ENCODE assay signal across 18 cellular contexts in the genomic region with DNA sequence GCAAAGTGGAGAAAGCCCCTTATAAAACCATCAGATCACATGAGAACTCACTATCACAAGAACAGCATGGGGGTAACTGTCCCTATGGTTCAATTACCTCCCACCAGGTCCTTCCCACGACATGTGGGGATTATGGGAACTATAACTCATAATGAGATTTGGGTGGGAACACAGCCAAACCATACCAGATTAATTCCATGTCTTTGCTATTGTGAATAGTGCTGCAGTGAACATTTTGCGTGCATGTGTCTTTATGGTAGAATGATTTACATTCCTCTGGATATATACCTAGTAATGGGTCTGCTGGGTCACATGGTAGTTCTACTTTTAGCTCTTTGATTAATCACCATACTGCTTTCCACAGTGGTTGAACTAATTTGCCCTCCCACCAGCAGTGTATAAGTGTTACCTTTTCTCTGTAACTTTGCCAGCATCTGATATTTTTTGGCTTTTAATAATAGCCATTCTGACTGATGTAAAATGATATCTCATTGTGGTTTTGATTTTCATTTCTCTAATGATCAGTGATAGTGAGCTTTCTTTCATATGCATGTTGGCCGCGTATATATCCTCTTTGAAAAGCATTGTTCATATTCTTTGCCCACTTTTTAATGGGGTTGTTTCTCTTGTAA. TPM values are rescaled to one million over a fixed set of nuclear protein-coding genes. Genes with fewer than 3 reads are reported as not detected.
A peak's percentile ranks its signal among the peaks of the same experiment; 100 is the strongest.
DNase-seq lines count a peak whose midpoint lies in the region; ATAC-seq and TF ChIP-seq lines count a peak whose summit lies in the region.
"Had no signal": no experiment of that assay in that cellular context is flagged by ENCODE, and none has a peak within 500 bp of the region (broad histone marks: within the 10 kb centered on the region; RNA-seq: fewer than 3 reads in every experiment).

No MANE protein-coding gene starts in this region.

- H3K27me3 ChIP-seq in A673 (replicated peaks; ENCODE audit: insufficient read depth, low read depth, low read length, poor library complexity): no peaks in the 10 kb centered on the region
- H3K27me3 ChIP-seq: BE2C, SJCRH30 had no signal

- DNase-seq in A673 (ENCODE audit: low spot score) (peak; percentile 53), ELR (ENCODE audit: low read depth) (peak; percentile 22), fibroblast of mammary gland (ENCODE audit: low read depth) (peak; percentile 36), A172 (ENCODE audit: low spot score) (no peak), NCI-H1092 (lab: John Stamatoyannopoulos, UW) (no peak)
- DNase-seq: 8988T, BE2C, HFFc6, MM.1S, NCI-H1048, NCI-H1436 treated with DMSO at 0.1 percent for 48 hours, NCI-H1930, NCI-H524 treated with DMSO at 0.1 percent for 48 hours, OCI-M1, SJCRH30 had no signal

- no peak overlapping the region for H3K27ac ChIP-seq in A673 (ENCODE audit: low read depth, low read length, poor library complexity, severe bottlenecking)
- H3K27ac ChIP-seq: SJCRH30 had no signal

- H3K36me3 ChIP-seq in A673 (ENCODE audit: insufficient read depth, low read length, poor library complexity, severe bottlenecking): no peaks in the 10 kb centered on the region
- H3K36me3 ChIP-seq: BE2C, SJCRH30 had no signal

- no peak for TF ChIP-seq CTCF in A673 (conservative IDR thresholded peaks at IDR 0.05; ENCODE audit: low read depth, low read length)
- no peak for TF ChIP-seq CTCF in fibroblast of mammary gland (conservative IDR thresholded peaks at IDR 0.05; ENCODE audit: control insufficient read depth, insufficient read depth, low read depth, low read length)

- TF ChIP-seq EP300 in Ishikawa (IDR thresholded peaks at IDR 0.05; ENCODE audit: borderline replicate concordance): no peak

- no peak for ATAC-seq in HG02588 (IDR thresholded peaks at IDR 0.05; ENCODE audit: unreplicated experiment)
- ATAC-seq: K562 had no signal

- TF ChIP-seq RAD21 in Ishikawa (IDR thresholded peaks at IDR 0.05; ENCODE audit: low read depth): no peak

- peaks cover 6% of the 10 kb centered on the region for H3K4me1 ChIP-seq in A673 (ENCODE audit: insufficient read depth, low read length, poor library complexity, severe bottlenecking)
- H3K4me1 ChIP-seq: BE2C, SJCRH30 had no signal

- no peaks in the 10 kb centered on the region for H3K9me3 ChIP-seq in A673 (ENCODE audit: low read depth, low read length, poor library complexity, severe bottlenecking)
- H3K9me3 ChIP-seq: SJCRH30 had no signal

- no TSS peak for BruUV-seq in A673 (replicated peaks; lab: Mats Ljungman, UMichigan)

- CTCF ChIA-PET in A673 (lab: Charles Lee): no interaction called here

- intact Hi-C loops in A673 (cut with micrococcal nuclease; ENCODE audit: unreplicated experiment): no loop called here

- H3K4me3 ChIP-seq in A673 (ENCODE audit: low read depth, low read length, poor library complexity, severe bottlenecking) (no peak overlapping the region), fibroblast of mammary gland (ENCODE audit: control insufficient read depth, low read depth, low read length) (no peak overlapping the region)
- H3K4me3 ChIP-seq: K562, SJCRH30 had no signal

- POLR2A ChIA-PET in A673 (lab: Charles Lee; ENCODE audit: low non-redundant PET): no interaction called here

TF ChIP-seq in Ishikawa, 13 proteins besides CTCF, POLR2A, EP300 and RAD21:
- TF ChIP-seq TAF1 (IDR thresholded peaks at IDR 0.05; ENCODE audit: low read depth) (no peak), TEAD4 (IDR thresholded peaks at IDR 0.05) (0 out of 2 replicates have a peak, but pooled peaks have one; percentile 14), CREB1 (IDR thresholded peaks at IDR 0.05; ENCODE audit: low read depth) (no peak), EGR1 (IDR thresholded peaks at IDR 0.05) (no peak), NFIC (IDR thresholded peaks at IDR 0.05) (peak; percentile 54; the same call in 1 of the 2 replicates), FOXM1 (IDR thresholded peaks at IDR 0.05; ENCODE audit: borderline replicate concordance, low read depth) (no peak), ZBTB7A (IDR thresholded peaks at IDR 0.05; ENCODE audit: low read depth) (no peak), CEBPB (IDR thresholded peaks at IDR 0.05) (no peak)
- TF ChIP-seq, protein P1, sequence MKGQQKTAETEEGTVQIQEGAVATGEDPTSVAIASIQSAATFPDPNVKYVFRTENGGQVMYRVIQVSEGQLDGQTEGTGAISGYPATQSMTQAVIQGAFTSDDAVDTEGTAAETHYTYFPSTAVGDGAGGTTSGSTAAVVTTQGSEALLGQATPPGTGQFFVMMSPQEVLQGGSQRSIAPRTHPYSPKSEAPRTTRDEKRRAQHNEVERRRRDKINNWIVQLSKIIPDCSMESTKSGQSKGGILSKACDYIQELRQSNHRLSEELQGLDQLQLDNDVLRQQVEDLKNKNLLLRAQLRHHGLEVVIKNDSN (IDR thresholded peaks at IDR 0.05): 0 out of 2 replicates have a peak, but pooled peaks have one; percentile 27
- TF ChIP-seq, protein P2, sequence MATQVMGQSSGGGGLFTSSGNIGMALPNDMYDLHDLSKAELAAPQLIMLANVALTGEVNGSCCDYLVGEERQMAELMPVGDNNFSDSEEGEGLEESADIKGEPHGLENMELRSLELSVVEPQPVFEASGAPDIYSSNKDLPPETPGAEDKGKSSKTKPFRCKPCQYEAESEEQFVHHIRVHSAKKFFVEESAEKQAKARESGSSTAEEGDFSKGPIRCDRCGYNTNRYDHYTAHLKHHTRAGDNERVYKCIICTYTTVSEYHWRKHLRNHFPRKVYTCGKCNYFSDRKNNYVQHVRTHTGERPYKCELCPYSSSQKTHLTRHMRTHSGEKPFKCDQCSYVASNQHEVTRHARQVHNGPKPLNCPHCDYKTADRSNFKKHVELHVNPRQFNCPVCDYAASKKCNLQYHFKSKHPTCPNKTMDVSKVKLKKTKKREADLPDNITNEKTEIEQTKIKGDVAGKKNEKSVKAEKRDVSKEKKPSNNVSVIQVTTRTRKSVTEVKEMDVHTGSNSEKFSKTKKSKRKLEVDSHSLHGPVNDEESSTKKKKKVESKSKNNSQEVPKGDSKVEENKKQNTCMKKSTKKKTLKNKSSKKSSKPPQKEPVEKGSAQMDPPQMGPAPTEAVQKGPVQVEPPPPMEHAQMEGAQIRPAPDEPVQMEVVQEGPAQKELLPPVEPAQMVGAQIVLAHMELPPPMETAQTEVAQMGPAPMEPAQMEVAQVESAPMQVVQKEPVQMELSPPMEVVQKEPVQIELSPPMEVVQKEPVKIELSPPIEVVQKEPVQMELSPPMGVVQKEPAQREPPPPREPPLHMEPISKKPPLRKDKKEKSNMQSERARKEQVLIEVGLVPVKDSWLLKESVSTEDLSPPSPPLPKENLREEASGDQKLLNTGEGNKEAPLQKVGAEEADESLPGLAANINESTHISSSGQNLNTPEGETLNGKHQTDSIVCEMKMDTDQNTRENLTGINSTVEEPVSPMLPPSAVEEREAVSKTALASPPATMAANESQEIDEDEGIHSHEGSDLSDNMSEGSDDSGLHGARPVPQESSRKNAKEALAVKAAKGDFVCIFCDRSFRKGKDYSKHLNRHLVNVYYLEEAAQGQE (IDR thresholded peaks at IDR 0.05; ENCODE audit: low read depth): no peak

RNA-seq across cellular contexts. Expression of gene SAV1, which starts 29.7 kb away (rescaled TPM):
- total RNA-seq in A673 (2021): 35.2 and 36.5 TPM in 2 replicates
- total RNA-seq in A172 (2014; rRNA removed; shearing (Covaris generic)): 7.3 and 9.6 TPM in 2 replicates

Comparison
In these comparisons a context has a peak if more than half of its experiments do, and no peak if none do; other contexts are left out.
1. DNase-seq: peak in A673 (single experiment), ELR (single experiment) and fibroblast of mammary gland (single experiment); none in A172 (single experiment) and NCI-H1092 (single experiment).